8 cellular contexts compared by ENCODE assay signal in the genomic region with DNA sequence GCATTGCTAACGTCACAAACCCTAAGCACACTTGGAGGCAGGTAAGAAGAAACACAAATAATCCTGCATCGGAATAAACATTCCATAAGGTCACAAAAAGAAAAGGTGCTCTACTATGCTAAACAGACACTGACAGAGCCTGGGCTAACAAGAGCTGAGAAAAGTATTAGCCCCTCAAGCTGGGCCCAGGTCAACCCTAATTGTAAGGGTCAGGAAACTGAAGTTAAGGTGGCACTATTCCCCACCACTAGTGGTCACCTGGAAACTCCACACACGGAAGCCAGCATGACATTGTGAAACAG. TPM values are rescaled to one million over a fixed set of nuclear protein-coding genes. Genes with fewer than 3 reads are reported as not detected.
DNase-seq lines count a peak whose midpoint lies in the region; ATAC-seq and TF ChIP-seq lines count a peak whose summit lies in the region.

No MANE protein-coding gene starts in this region.

- H3K36me3 Mint-ChIP-seq in stimulated activated naive CD8-positive, alpha-beta T cell treated with anti-CD3 and anti-CD28 coated beads, Interleukin-15, Interleukin-2, amounts not matched to agents 100 ng/mL and 50 ng/mL, for 24 hours (ENCODE audit: low read depth), result peaks cover 4% of the 10 kb centered on the region

- peak overlapping the region; percentile 84 for H3K9ac ChIP-seq in mammary epithelial cell (ENCODE audit: insufficient read depth, low read length)

- H3K36me3 ChIP-seq in mammary epithelial cell (ENCODE audit: insufficient read depth, low read length), result no peaks in the 10 kb centered on the region
- H3K36me3 ChIP-seq in mucosa of descending colon (ENCODE audit: low read depth), result no peaks in the 10 kb centered on the region

- peak overlapping the region; percentile 71 to 86 (median 75) for H3K4me3 ChIP-seq in mammary epithelial cell (replicated peaks in 1 of 3; ENCODE audit: insufficient read depth in 1 of 3, low read depth in 2 of 3, low read length in 3 of 3)
- no peak overlapping the region for H3K4me3 ChIP-seq in mucosa of descending colon

- H4K20me1 ChIP-seq in mammary epithelial cell (ENCODE audit: insufficient read depth, low read length), result no peaks in the 10 kb centered on the region

- peak overlapping the region; percentile 90 for H3K4me3 Mint-ChIP-seq in stimulated activated naive CD8-positive, alpha-beta T cell treated with anti-CD3 and anti-CD28 coated beads, Interleukin-15, Interleukin-2, amounts not matched to agents 100 ng/mL and 50 ng/mL, for 24 hours

- BruUV-seq in mammary epithelial cell (replicated peaks; lab: Mats Ljungman, UMichigan), result no TSS peak

- ATAC-seq in stimulated activated naive CD8-positive, alpha-beta T cell treated with anti-CD3 and anti-CD28 coated beads, Interleukin-15, Interleukin-2, amounts not matched to agents 100 U/mL and 50 U/mL, for 24 hours, result no peak
- peak; percentile 2 for ATAC-seq in mucosa of descending colon

- DNase-seq in stimulated activated naive CD8-positive, alpha-beta T cell treated with anti-CD3 and anti-CD28 coated beads, Interleukin-15, Interleukin-2, amounts not matched to agents 100 U/mL and 50 U/mL, for 24 hours, result no peak
- DNase-seq in mammary epithelial cell (no peak), mucosa of descending colon (no peak), NCI-H2107 (lab: John Stamatoyannopoulos, UW) (no peak), NCI-H226 (no peak), T1000 (lab: John Stamatoyannopoulos, UW) (no peak)
- DNase-seq in effector CD4-positive, alpha-beta T cell, result no peak

- peaks cover 75% of the 10 kb centered on the region for H3K4me1 Mint-ChIP-seq in stimulated activated naive CD8-positive, alpha-beta T cell treated with anti-CD3 and anti-CD28 coated beads, Interleukin-15, Interleukin-2, amounts not matched to agents 100 ng/mL and 50 ng/mL, for 24 hours (ENCODE audit: low read depth)

- H3K27me3 Mint-ChIP-seq in stimulated activated naive CD8-positive, alpha-beta T cell treated with anti-CD3 and anti-CD28 coated beads, Interleukin-15, Interleukin-2, amounts not matched to agents 100 ng/mL and 50 ng/mL, for 24 hours, result no peaks in the 10 kb centered on the region

- 3% methylated on average over 3 of the region's 3 CpGs for WGBS in mammary epithelial cell (ENCODE audit: low coverage, missing lambda C conversion rate)

- H3K4me2 ChIP-seq in mammary epithelial cell (ENCODE audit: insufficient read depth, low read depth, low read length), result peak overlapping the region; percentile 92

- no peaks in the 10 kb centered on the region for H3K27me3 ChIP-seq in mammary epithelial cell (ENCODE audit: insufficient read depth, low read length)

- H3K9me3 ChIP-seq in mammary epithelial cell (replicated peaks; ENCODE audit: insufficient read depth, low read length) (no peaks in the 10 kb centered on the region), mucosa of descending colon (no peaks in the 10 kb centered on the region)

- H3K79me2 ChIP-seq in mammary epithelial cell (ENCODE audit: insufficient read depth, low read length), result peaks cover 64% of the 10 kb centered on the region

- H3K9me3 Mint-ChIP-seq in stimulated activated naive CD8-positive, alpha-beta T cell treated with anti-CD3 and anti-CD28 coated beads, Interleukin-15, Interleukin-2, amounts not matched to agents 100 ng/mL and 50 ng/mL, for 24 hours, result no peaks in the 10 kb centered on the region

- peaks cover 60% of the 10 kb centered on the region for H3K4me1 ChIP-seq in mammary epithelial cell (ENCODE audit: insufficient read depth, low read length)
- peaks cover 45% of the 10 kb centered on the region for H3K4me1 ChIP-seq in mucosa of descending colon (ENCODE audit: low read depth)

- dilution Hi-C loops in mammary epithelial cell (cut with HindIII; ENCODE audit: low sequenced_read_pairs), result loop anchor here (10.0 kb wide), 1 partner anchor 67 kb away; the partner anchor contains the start of gene UBE2G2

- in situ Hi-C loops in mammary epithelial cell (cut with MboI; ENCODE audit: low sequenced_read_pairs in 2 of 2), result no loop called here

- intact Hi-C loops in mammary epithelial cell (cut with micrococcal nuclease), result loop anchor here (1.0 to 5.0 kb wide), 3 partner anchors 9 to 67 kb away; partner anchors contain the start of gene SUMO3
- intact Hi-C loops in mucosa of descending colon (cut with DNase I, micrococcal nuclease), result no loop called here

- H3K27ac ChIP-seq in mammary epithelial cell (ENCODE audit: insufficient read depth, low read depth, low read length), result peak overlapping the region; percentile 72

- peak in 1 of 2 donors; percentile 24 for TF ChIP-seq CTCF in mammary epithelial cell (conservative IDR thresholded peaks at IDR 0.05 in 1 of 2, IDR thresholded peaks at IDR 0.05 in 1 of 2; ENCODE audit: extremely low read depth in 1 of 2, insufficient read depth in 1 of 2, low read depth in 1 of 2, low read length in 2 of 2)
- no peak for TF ChIP-seq CTCF in mucosa of descending colon (IDR thresholded peaks at IDR 0.05)

- H2AFZ ChIP-seq in mammary epithelial cell (ENCODE audit: low read depth, low read length), result no peak overlapping the region

- H3K27ac Mint-ChIP-seq in stimulated activated naive CD8-positive, alpha-beta T cell treated with anti-CD3 and anti-CD28 coated beads, Interleukin-15, Interleukin-2, amounts not matched to agents 100 ng/mL and 50 ng/mL, for 24 hours, result peak overlapping the region; percentile 74

- CTCF ChIA-PET in mammary epithelial cell (lab: Charles Lee; ENCODE audit: low non-redundant PET), result interaction anchor here (0.7 to 0.8 kb wide), 2 partner anchors 79 to 266 kb away, joined by 3 to 4 read pairs; no protein-coding TSS in a partner anchor

RNA-seq across cellular contexts. Expression of gene PTTG1IP, which starts 1.3 kb away (rescaled TPM):
- total RNA-seq in mammary epithelial cell (100 to 1,000 TPM; 131 to 269 TPM), mucosa of descending colon (100 to 1,000 TPM; 202 to 391 (median 286) TPM)
- polyA plus RNA-seq in mammary epithelial cell, result 146 TPM
- 174 TPM for polyA minus RNA-seq in mammary epithelial cell

RNA-seq across cellular contexts. Expression of gene ITGB2, which starts 48.5 kb away (rescaled TPM):
- total RNA-seq in mammary epithelial cell (1 to 10 TPM in 1 of 2 donors, not detected in 1; 2.7 TPM), mucosa of descending colon (10 to 100 TPM; 10.8 to 52.3 (median 51.1) TPM)
- 1.8 TPM for polyA plus RNA-seq in mammary epithelial cell
- polyA minus RNA-seq in mammary epithelial cell, result not detected

RNA-seq across cellular contexts. Expression of gene SUMO3, which starts 54.4 kb away (rescaled TPM):
- total RNA-seq in mammary epithelial cell (10 to 100 TPM; 58.1 to 58.8 TPM), mucosa of descending colon (10 to 100 TPM; 68.9 to 76.9 (median 69.4) TPM)
- polyA plus RNA-seq in mammary epithelial cell, result 89.6 TPM
- polyA minus RNA-seq in mammary epithelial cell, result 52.9 TPM
